In the genomic region with DNA sequence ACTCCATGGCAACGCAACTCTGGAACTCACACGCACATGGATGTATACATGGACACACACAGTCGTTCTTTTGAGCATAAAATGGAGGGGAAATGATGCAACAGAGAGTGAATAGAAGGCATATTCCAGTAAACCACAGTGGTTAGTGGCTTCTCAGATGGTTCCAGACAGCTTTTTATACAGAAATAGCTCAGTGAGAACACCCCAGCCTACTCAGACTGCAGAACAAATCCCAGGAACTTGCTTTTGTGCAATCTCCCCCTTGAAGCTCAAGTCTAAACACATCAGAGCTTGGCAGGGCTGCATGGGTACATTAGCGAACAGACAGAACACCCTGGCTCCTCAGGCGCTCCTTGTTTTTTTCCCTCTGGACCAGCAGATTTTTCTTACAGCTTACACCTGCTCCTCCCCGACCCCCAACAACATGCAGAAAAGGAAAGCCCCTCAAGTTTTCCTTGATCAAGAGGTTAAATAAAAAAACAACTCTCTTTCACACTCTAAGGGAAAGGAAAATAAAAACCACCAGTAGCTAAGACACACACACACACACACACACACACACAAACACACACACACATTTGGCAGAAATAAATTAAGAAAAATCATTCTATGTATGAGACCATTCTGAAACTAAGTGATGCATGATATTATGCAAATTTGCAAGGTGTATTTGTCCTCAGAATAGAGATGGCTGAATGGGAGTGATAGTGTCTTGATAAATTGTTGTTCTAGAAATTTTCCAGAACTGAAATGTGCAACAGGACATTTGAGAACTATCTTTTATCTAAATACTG, we compare ENCODE assay signal across 7 cellular contexts. TPM values are rescaled to one million over a fixed set of nuclear protein-coding genes. Genes with fewer than 3 reads are reported as not detected.
A peak's percentile ranks its signal among the peaks of the same experiment; 100 is the strongest.
DNase-seq lines count a peak whose midpoint lies in the region; ATAC-seq and TF ChIP-seq lines count a peak whose summit lies in the region.

No MANE protein-coding gene starts in this region.

- peak overlapping the region; percentile 32 to 67 (median 50) for H3K4me3 Mint-ChIP-seq in T-cell

- H3K36me3 ChIP-seq in prostate gland: no peaks in the 10 kb centered on the region
- no peaks in the 10 kb centered on the region for H3K36me3 ChIP-seq in Karpas-422 (ENCODE audit: insufficient read depth, low read length)
- no peaks in the 10 kb centered on the region for H3K36me3 ChIP-seq in WERI-Rb-1

- H2AFZ ChIP-seq in Karpas-422 (ENCODE audit: low read length): no peak overlapping the region

- intact Hi-C loops in prostate gland (cut with DNase I): loop anchor here (5.0 kb wide), 1 partner anchor 51 kb away; the partner anchor contains the start of gene RANBP9

- no peak overlapping the region for H3K4me3 ChIP-seq in prostate gland
- no peak overlapping the region for H3K4me3 ChIP-seq in Karpas-422 (ENCODE audit: low read length)
- no peak overlapping the region for H3K4me3 ChIP-seq in WERI-Rb-1 (ENCODE audit: low read depth, low read length)

- ATAC-seq in T-cell (replicated peaks in 1 of 4) (peak; percentile 57 to 81 (median 67)), esophagus mucosa (peak; percentile 61), HG02588 (IDR thresholded peaks at IDR 0.05; ENCODE audit: unreplicated experiment) (no peak)

- H3K4me2 ChIP-seq in Karpas-422 (ENCODE audit: low read depth, low read length, poor library complexity, severe bottlenecking): no peak overlapping the region

- no peak overlapping the region for H3K9ac ChIP-seq in Karpas-422 (ENCODE audit: low read length)

- DNase-seq in HT1080 (ENCODE audit: low read depth) (peak; percentile 37), T-cell (peak in 4 of 34 experiments; percentile 3 to 5 (median 4)), prostate gland (ENCODE audit: low spot score) (peak; percentile 33), Karpas-422 (no peak), WERI-Rb-1 (no peak)

- H3K9me2 ChIP-seq in Karpas-422 (replicated peaks; ENCODE audit: insufficient read depth, low read length): no peaks in the 10 kb centered on the region

- CTCF ChIA-PET in T-cell (lab: Charles Lee): interaction anchor here (0.6 to 1.2 kb wide), 7 partner anchors 10 to 1734 kb away, joined by 3 to 6 read pairs (median 4); partner anchors contain the start of gene SIRT5 (in 1 of the 2)

- H4K20me1 ChIP-seq in Karpas-422 (ENCODE audit: insufficient read depth, low read depth, low read length): no peaks in the 10 kb centered on the region

- H3K79me2 ChIP-seq in Karpas-422 (ENCODE audit: low read length): no peaks in the 10 kb centered on the region

- H3K27me3 ChIP-seq in prostate gland (replicated peaks; ENCODE audit: insufficient read depth): no peaks in the 10 kb centered on the region
- no peaks in the 10 kb centered on the region for H3K27me3 ChIP-seq in Karpas-422 (ENCODE audit: low read length)
- H3K27me3 ChIP-seq in WERI-Rb-1 (ENCODE audit: insufficient read depth, low read depth, severe bottlenecking): no peaks in the 10 kb centered on the region

- H3K9me3 ChIP-seq in prostate gland (no peaks in the 10 kb centered on the region), Karpas-422 (ENCODE audit: low read length) (no peaks in the 10 kb centered on the region), WERI-Rb-1 (ENCODE audit: severe bottlenecking) (peaks cover 7% of the 10 kb centered on the region)

- no peak for TF ChIP-seq CTCF in prostate gland (IDR thresholded peaks at IDR 0.05)
- TF ChIP-seq CTCF in WERI-Rb-1 (IDR thresholded peaks at IDR 0.05; ENCODE audit: low read depth, low read length): no peak

- H3K4me1 ChIP-seq in prostate gland (replicated peaks): no peaks in the 10 kb centered on the region
- peaks cover 15% of the 10 kb centered on the region for H3K4me1 ChIP-seq in Karpas-422 (ENCODE audit: low read length)

- H3K27ac ChIP-seq in prostate gland (no peak overlapping the region), Karpas-422 (ENCODE audit: low read length) (no peak overlapping the region), WERI-Rb-1 (no peak overlapping the region)

- 20% methylated on average over 6 of the region's 6 CpGs for WGBS in prostate gland

- POLR2A ChIA-PET in T-cell (lab: Charles Lee): interaction anchor here (0.5 to 0.6 kb wide), 2 partner anchors 67 to 150 kb away, joined by 6 to 8 read pairs; no protein-coding TSS in a partner anchor

- peaks cover 25 to 54% (median 40%) of the 10 kb centered on the region in 3 donors for H3K4me1 Mint-ChIP-seq in T-cell

- TF ChIP-seq POLR2A in prostate gland (IDR thresholded peaks at IDR 0.05): no peak

- H3K27ac Mint-ChIP-seq in T-cell: peak overlapping the region; percentile 73 to 77

- H3K27me3 Mint-ChIP-seq in T-cell: peaks cover 0 to 1% of the 10 kb centered on the region in 2 donors

- H3K9me3 Mint-ChIP-seq in T-cell: no peaks in the 10 kb centered on the region

- no peaks in the 10 kb centered on the region for H3K36me3 Mint-ChIP-seq in T-cell

RNA-seq across cellular contexts. Expression of gene RANBP9, which starts 51.2 kb away (rescaled TPM):
- total RNA-seq in HT1080 (2014; rRNA removed; shearing (Covaris generic)): 10.6 and 15.7 TPM in 2 replicates
- 24.6 and 27.3 TPM in 2 replicates for polyA plus RNA-seq in HT1080 (2015; cell fraction: cytosol; rRNA removed)
- polyA plus RNA-seq in HT1080 (2015; cell fraction: nucleus; rRNA removed): 21.4 and 21.8 TPM in 2 replicates
- total RNA-seq in T-cell: 10 to 100 TPM; 44.9 to 59.4 (median 46.8) TPM
- total RNA-seq in esophagus mucosa: 58.9 TPM
- total RNA-seq in prostate gland: 10 to 100 TPM; 37.8 to 59.0 TPM
- 14.9 and 17.5 TPM in 2 replicates for total RNA-seq in Karpas-422 (2014; rRNA removed; shearing (Covaris generic); ENCODE audit: low replicate concordance)

RNA-seq across cellular contexts. Expression of gene MCUR1, which starts 51.5 kb away (rescaled TPM):
- 21.1 and 28.3 TPM in 2 replicates for total RNA-seq in HT1080 (2014; rRNA removed; shearing (Covaris generic))
- polyA plus RNA-seq in HT1080 (2015; cell fraction: cytosol; rRNA removed): 16.3 and 19.3 TPM in 2 replicates
- 5.0 and 6.8 TPM in 2 replicates for polyA plus RNA-seq in HT1080 (2015; cell fraction: nucleus; rRNA removed)
- total RNA-seq in T-cell: 10 to 100 TPM in 2 of 5 donors, 1 to 10 TPM in 3; 7.1 to 12.6 (median 9.3) TPM
- 24.6 TPM for total RNA-seq in esophagus mucosa
- total RNA-seq in prostate gland: 10 to 100 TPM; 13.7 to 16.8 TPM
- 17.9 and 30.8 TPM in 2 replicates for total RNA-seq in Karpas-422 (2014; rRNA removed; shearing (Covaris generic); ENCODE audit: low replicate concordance)

Comparison
In these comparisons a context has a peak if more than half of its experiments do, and no peak if none do; other contexts are left out.
1. DNase-seq: peak in HT1080 (single experiment) and prostate gland (single experiment); none in Karpas-422 (single experiment) and WERI-Rb-1 (single experiment).